ENCODE assay signal across 8 cellular contexts in the genomic region with DNA sequence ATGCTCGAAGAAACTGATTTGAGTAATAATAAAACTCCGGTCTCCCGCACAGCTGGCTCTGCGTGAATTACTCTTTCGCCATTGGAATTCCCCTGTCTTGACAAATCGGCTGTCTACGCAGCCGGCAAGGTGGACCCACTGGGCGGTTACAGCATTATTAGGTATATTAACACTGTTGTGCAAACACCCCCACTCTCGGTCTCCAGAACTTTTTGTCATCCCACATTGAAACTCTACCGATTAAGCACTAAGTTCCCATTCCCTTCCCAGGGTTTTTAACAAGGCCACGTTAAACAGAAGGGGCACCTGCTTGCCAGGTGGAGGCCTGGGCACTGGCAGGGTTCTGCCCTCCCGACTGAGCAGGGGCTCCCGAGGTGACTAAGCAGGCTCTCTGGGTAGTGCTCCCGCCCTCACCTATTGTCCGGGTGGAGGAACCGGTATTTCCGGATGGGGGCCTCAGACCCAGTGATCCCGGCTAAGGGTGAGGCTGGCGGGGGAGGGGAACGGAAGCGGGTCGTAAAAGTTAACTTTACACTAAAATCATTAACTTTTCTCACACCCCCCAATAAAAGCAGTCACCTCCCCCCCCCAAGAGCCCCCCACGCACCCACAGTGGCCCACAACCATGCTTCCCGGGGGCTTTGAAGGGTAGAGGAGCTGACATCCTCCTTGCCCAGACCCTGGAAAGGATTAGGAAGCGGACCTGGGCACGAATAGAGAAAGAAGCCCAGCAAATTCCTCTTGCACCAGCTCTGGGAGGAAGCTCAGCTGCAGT. TPM values are rescaled to one million over a fixed set of nuclear protein-coding genes. Genes with fewer than 3 reads are reported as not detected.
DNase-seq lines count a peak whose midpoint lies in the region; ATAC-seq and TF ChIP-seq lines count a peak whose summit lies in the region.

No MANE protein-coding gene starts in this region.

- no peaks in the 10 kb centered on the region for H3K36me3 ChIP-seq in CD4-positive, CD25-positive, alpha-beta regulatory T cell (ENCODE audit: control insufficient read depth, insufficient read depth, low read length)
- no peaks in the 10 kb centered on the region for H3K36me3 ChIP-seq in HEK293 (ENCODE audit: control insufficient read depth in 2 of 2, insufficient read depth in 1 of 2, low read length in 2 of 2)
- no peaks in the 10 kb centered on the region for H3K36me3 ChIP-seq in RWPE2 (ENCODE audit: low read depth)
- H3K36me3 ChIP-seq in muscle layer of duodenum (ENCODE audit: control insufficient read depth in 1 of 2, insufficient read depth in 2 of 2, low read length in 2 of 2) = no peaks in the 10 kb centered on the region

- H3K4me3 ChIP-seq in CD4-positive, CD25-positive, alpha-beta regulatory T cell (ENCODE audit: low read depth, low read length) = no peak overlapping the region
- peak overlapping the region; percentile 83 for H3K4me3 ChIP-seq in HEK293 (ENCODE audit: low read depth, low read length)
- H3K4me3 ChIP-seq in RWPE2 (ENCODE audit: severe bottlenecking) = peak overlapping the region; percentile 75
- H3K4me3 ChIP-seq in muscle layer of duodenum (ENCODE audit: low read depth in 1 of 2, low read length in 2 of 2) = peak overlapping the region; percentile 50 to 92

- H3K27me3 ChIP-seq in CD4-positive, CD25-positive, alpha-beta regulatory T cell (ENCODE audit: control insufficient read depth, insufficient read depth, low read length) = peaks cover 5% of the 10 kb centered on the region
- H3K27me3 ChIP-seq in RWPE2 (ENCODE audit: insufficient read depth, poor library complexity, severe bottlenecking) (no peaks in the 10 kb centered on the region), muscle layer of duodenum (ENCODE audit: low read depth, low read length) (no peaks in the 10 kb centered on the region)

- TF ChIP-seq CTCF in HEK293 (tag by site-specific recombination; IDR thresholded peaks at IDR 0.05) (no peak), RWPE2 (IDR thresholded peaks at IDR 0.05; ENCODE audit: poor library complexity, severe bottlenecking) (no peak)

- H3K9me3 Mint-ChIP-seq in CD4-positive, CD25-positive, alpha-beta regulatory T cell = no peaks in the 10 kb centered on the region

- no peaks in the 10 kb centered on the region for H3K36me3 Mint-ChIP-seq in CD4-positive, CD25-positive, alpha-beta regulatory T cell

- POLR2A ChIA-PET in HEK293 (lab: Yijun Ruan, JAX) = interaction anchor here (0.8 to 2.7 kb wide), 4 partner anchors 9 to 58 kb away, joined by 3 to 13 read pairs (median 6); no protein-coding TSS in a partner anchor

- DNase-seq in CD4-positive, CD25-positive, alpha-beta regulatory T cell = peak in 1 of 3 donors; percentile 27
- DNase-seq in RWPE2 (ENCODE audit: low spot score) (peak; percentile 96), epithelial cell of prostate (ENCODE audit: low read depth, low spot score) (peak; percentile 70), middle frontal gyrus (ENCODE audit: extremely low spot score, low spot score) (no peak), NK-92 (lab: John Stamatoyannopoulos, UW; ENCODE audit: unreplicated experiment) (no peak), NOMO-1 treated with dmso at 0.1 percent for 144 hours (lab: John Stamatoyannopoulos, UW; ENCODE audit: unreplicated experiment) (no peak)

- CTCF ChIA-PET in HEK293 (lab: Yijun Ruan, JAX) = interaction anchor here (0.6 to 2.1 kb wide), 4 partner anchors 37 to 105 kb away, joined by 3 to 10 read pairs (median 6); no protein-coding TSS in a partner anchor

- no peak overlapping the region for H3K27ac ChIP-seq in CD4-positive, CD25-positive, alpha-beta regulatory T cell (ENCODE audit: insufficient read depth, low read length, poor library complexity, severe bottlenecking)
- H3K27ac ChIP-seq in HEK293 (ENCODE audit: extremely low read depth, low read depth, low read length) (peak overlapping the region; percentile 90), RWPE2 (ENCODE audit: poor library complexity, severe bottlenecking) (peak overlapping the region; percentile 95), epithelial cell of prostate (peak overlapping the region; percentile 98), muscle layer of duodenum (ENCODE audit: low read length) (peak overlapping the region; percentile 67)

- peak overlapping the region in 1 of 3 donors; percentile 41 for H3K27ac Mint-ChIP-seq in CD4-positive, CD25-positive, alpha-beta regulatory T cell

- H3K4me1 ChIP-seq in CD4-positive, CD25-positive, alpha-beta regulatory T cell (ENCODE audit: control insufficient read depth, insufficient read depth, low read length, poor library complexity, severe bottlenecking) = peaks cover 19% of the 10 kb centered on the region
- H3K4me1 ChIP-seq in HEK293 (ENCODE audit: control insufficient read depth, insufficient read depth, low read length) = no peaks in the 10 kb centered on the region
- H3K4me1 ChIP-seq in RWPE2 (ENCODE audit: insufficient read depth, poor library complexity, severe bottlenecking) = peaks cover 13% of the 10 kb centered on the region
- H3K4me1 ChIP-seq in muscle layer of duodenum (ENCODE audit: control insufficient read depth in 1 of 2, insufficient read depth in 2 of 2, low read length in 2 of 2) = peaks cover 4 to 5% of the 10 kb centered on the region in 2 donors

- H3K4me1 Mint-ChIP-seq in CD4-positive, CD25-positive, alpha-beta regulatory T cell = peaks cover 0 to 21% (median 8%) of the 10 kb centered on the region in 4 donors

- H3K9me3 ChIP-seq in CD4-positive, CD25-positive, alpha-beta regulatory T cell (ENCODE audit: control insufficient read depth in 2 of 2, low read length in 2 of 2) = no peaks in the 10 kb centered on the region
- H3K9me3 ChIP-seq in HEK293 (ENCODE audit: control insufficient read depth, insufficient read depth, low read depth, low read length) (no peaks in the 10 kb centered on the region), RWPE2 (ENCODE audit: severe bottlenecking) (no peaks in the 10 kb centered on the region), muscle layer of duodenum (ENCODE audit: control insufficient read depth in 1 of 2, low read length in 2 of 2) (no peaks in the 10 kb centered on the region)

- no peak for ATAC-seq in CD4-positive, CD25-positive, alpha-beta regulatory T cell (ENCODE audit: low read depth in 2 of 2)
- peak; percentile 82 for ATAC-seq in RWPE2 (ENCODE audit: low read depth)

- H3K27me3 Mint-ChIP-seq in CD4-positive, CD25-positive, alpha-beta regulatory T cell = peaks cover 8% of the 10 kb centered on the region

- H3K4me3 Mint-ChIP-seq in CD4-positive, CD25-positive, alpha-beta regulatory T cell = peak overlapping the region; percentile 78 to 85 (median 81)

TF ChIP-seq in HEK293, 187 proteins besides CTCF, POLR2A, EP300 and RAD21 (continues in another document):
- TF ChIP-seq, protein P1, sequence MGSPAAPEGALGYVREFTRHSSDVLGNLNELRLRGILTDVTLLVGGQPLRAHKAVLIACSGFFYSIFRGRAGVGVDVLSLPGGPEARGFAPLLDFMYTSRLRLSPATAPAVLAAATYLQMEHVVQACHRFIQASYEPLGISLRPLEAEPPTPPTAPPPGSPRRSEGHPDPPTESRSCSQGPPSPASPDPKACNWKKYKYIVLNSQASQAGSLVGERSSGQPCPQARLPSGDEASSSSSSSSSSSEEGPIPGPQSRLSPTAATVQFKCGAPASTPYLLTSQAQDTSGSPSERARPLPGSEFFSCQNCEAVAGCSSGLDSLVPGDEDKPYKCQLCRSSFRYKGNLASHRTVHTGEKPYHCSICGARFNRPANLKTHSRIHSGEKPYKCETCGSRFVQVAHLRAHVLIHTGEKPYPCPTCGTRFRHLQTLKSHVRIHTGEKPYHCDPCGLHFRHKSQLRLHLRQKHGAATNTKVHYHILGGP (tag by site-specific recombination; IDR thresholded peaks at IDR 0.05) = no peak
- TF ChIP-seq ZNF341 (tag by site-specific recombination; IDR thresholded peaks at IDR 0.05; ENCODE audit: low read depth) (no peak), ZBTB1 (tag by site-specific recombination; IDR thresholded peaks at IDR 0.05) (no peak), ZNF701 (tag by site-specific recombination; IDR thresholded peaks at IDR 0.05) (no peak), SP2 (tag by site-specific recombination; IDR thresholded peaks at IDR 0.05) (0 out of 2 replicates have a peak, but pooled peaks have one; percentile 18), ZNF660 (tag by site-specific recombination; IDR thresholded peaks at IDR 0.05) (no peak), EGR2 (tag by site-specific recombination; IDR thresholded peaks at IDR 0.05; ENCODE audit: low read depth) (0 out of 2 replicates have a peak, but pooled peaks have one; percentile 1), ZNF677 (tag by site-specific recombination; IDR thresholded peaks at IDR 0.05) (no peak), IKZF3 (tag by site-specific recombination; IDR thresholded peaks at IDR 0.05) (no peak), ZBTB20 (tag by site-specific recombination; IDR thresholded peaks at IDR 0.05) (peak; percentile 81), ZNF561 (tag by site-specific recombination; IDR thresholded peaks at IDR 0.05; ENCODE audit: borderline replicate concordance) (no peak), ZNF335 (tag by site-specific recombination; conservative IDR thresholded peaks at IDR 0.05) (0 out of 2 replicates have a peak, but pooled peaks have one; percentile 11)
- TF ChIP-seq, protein P2, sequence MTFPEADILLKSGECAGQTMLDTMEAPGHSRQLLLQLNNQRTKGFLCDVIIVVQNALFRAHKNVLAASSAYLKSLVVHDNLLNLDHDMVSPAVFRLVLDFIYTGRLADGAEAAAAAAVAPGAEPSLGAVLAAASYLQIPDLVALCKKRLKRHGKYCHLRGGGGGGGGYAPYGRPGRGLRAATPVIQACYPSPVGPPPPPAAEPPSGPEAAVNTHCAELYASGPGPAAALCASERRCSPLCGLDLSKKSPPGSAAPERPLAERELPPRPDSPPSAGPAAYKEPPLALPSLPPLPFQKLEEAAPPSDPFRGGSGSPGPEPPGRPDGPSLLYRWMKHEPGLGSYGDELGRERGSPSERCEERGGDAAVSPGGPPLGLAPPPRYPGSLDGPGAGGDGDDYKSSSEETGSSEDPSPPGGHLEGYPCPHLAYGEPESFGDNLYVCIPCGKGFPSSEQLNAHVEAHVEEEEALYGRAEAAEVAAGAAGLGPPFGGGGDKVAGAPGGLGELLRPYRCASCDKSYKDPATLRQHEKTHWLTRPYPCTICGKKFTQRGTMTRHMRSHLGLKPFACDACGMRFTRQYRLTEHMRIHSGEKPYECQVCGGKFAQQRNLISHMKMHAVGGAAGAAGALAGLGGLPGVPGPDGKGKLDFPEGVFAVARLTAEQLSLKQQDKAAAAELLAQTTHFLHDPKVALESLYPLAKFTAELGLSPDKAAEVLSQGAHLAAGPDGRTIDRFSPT (tag by site-specific recombination; IDR thresholded peaks at IDR 0.05) = peak; percentile 47; the same call in 1 of the 2 replicates

RNA-seq across cellular contexts. Expression of a gene that starts 53.5 kb away (rescaled TPM):
- total RNA-seq in CD4-positive, CD25-positive, alpha-beta regulatory T cell = 13.9 TPM
- polyA plus RNA-seq in CD4-positive, CD25-positive, alpha-beta regulatory T cell = 10 to 100 TPM in 2 of 4 donors, 1 to 10 TPM in 2; 5.3 to 11.3 (median 8.7) TPM

Comparison
In these comparisons a context has a peak if more than half of its experiments do, and no peak if none do; other contexts are left out.
1. DNase-seq: peak in RWPE2 (single experiment) and epithelial cell of prostate (single experiment); none in middle frontal gyrus (single experiment), NK-92 (single experiment) and NOMO-1 treated with dmso at 0.1 percent for 144 hours (single experiment).